Comparison of ENCODE assay signal across 1 cellular context in the genomic region with DNA sequence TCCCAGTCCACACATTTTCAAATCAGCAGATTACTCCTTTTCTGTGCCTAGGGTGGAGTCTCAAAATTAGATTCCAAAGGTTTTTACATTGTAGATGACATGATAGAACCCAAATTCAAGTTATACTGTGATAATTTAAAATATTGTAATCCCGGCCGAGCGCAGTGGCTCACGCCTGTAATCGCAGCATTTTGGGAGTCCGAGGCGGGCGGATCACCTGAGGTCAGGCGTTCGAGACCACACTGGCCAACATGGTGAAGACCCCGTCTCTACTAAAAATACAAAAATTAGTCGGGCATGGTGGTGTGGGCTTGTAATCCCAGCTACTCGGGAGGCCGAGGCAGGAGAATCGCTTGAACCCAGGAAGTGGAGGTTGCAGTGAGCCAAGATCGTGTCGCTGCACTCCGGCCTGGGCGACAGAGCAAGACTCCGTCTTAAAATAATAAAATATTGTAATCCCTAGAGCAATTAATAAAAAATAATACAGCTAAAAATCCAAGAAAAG.
TF ChIP-seq lines count a peak whose summit lies in the region.

No MANE protein-coding gene starts in this region.

TF ChIP-seq in endothelial cell of umbilical vein, 7 proteins besides CTCF, POLR2A, EP300 and RAD21:
- TF ChIP-seq EZH2 (IDR thresholded peaks at IDR 0.05; ENCODE audit: borderline replicate concordance, low read depth, low read length, severe bottlenecking): no peak
- no peak for TF ChIP-seq FOS (IDR thresholded peaks at IDR 0.05; ENCODE audit: borderline replicate concordance, insufficient read depth, low read length)
- TF ChIP-seq, protein P1, sequence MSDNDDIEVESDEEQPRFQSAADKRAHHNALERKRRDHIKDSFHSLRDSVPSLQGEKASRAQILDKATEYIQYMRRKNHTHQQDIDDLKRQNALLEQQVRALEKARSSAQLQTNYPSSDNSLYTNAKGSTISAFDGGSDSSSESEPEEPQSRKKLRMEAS (IDR thresholded peaks at IDR 0.05; ENCODE audit: insufficient read depth, insufficient read length): no peak
- TF ChIP-seq GATA2 (IDR thresholded peaks at IDR 0.05; ENCODE audit: insufficient read depth, insufficient read length, low read depth, low read length): no peak
- TF ChIP-seq JUN (IDR thresholded peaks at IDR 0.05; ENCODE audit: borderline replicate concordance, insufficient read depth, insufficient read length, low read depth): no peak
- no peak for TF ChIP-seq MYC (IDR thresholded peaks at IDR 0.05; ENCODE audit: low read depth, low read length)
- TF ChIP-seq POLR2AphosphoS5 (IDR thresholded peaks at IDR 0.05; ENCODE audit: insufficient read depth, low read depth, low read length): no peak
TF ChIP-seq in endothelial cell of umbilical vein: peak in this region for 0.
